ENCODE assay signal across 22 cellular contexts in genomic region chr13:59422646-59423045, GRCh38.
A peak's percentile ranks its signal among the peaks of the same experiment; 100 is the strongest.
DNase-seq lines count a peak whose midpoint lies in the region; ATAC-seq and TF ChIP-seq lines count a peak whose summit lies in the region.
"Had no signal": no experiment of that assay in that cellular context is flagged by ENCODE, and none has a peak within 500 bp of the region (broad histone marks: within the 10 kb centered on the region; RNA-seq: fewer than 3 reads in every experiment).

No MANE protein-coding gene starts in this region.

- peaks cover 52% of the 10 kb centered on the region for H3K4me1 Mint-ChIP-seq in HFFc6 (ENCODE audit: low read depth)
- H3K4me1 Mint-ChIP-seq in activated T-cell treated with anti-CD3 and anti-CD28 coated beads, Interleukin-2, amount 50 U/mL, for 24 hours (ENCODE audit: low read depth) = no peaks in the 10 kb centered on the region
- H3K4me1 Mint-ChIP-seq: IgD-negative memory B cell had no signal

- H3K4me3 ChIP-seq in AG10803 (ENCODE audit: low read length) (no peak overlapping the region), brain microvascular endothelial cell (ENCODE audit: low read depth, low read length) (no peak overlapping the region), heart left ventricle (no peak overlapping the region)
- H3K4me3 ChIP-seq: BLaER1 had no signal

- ATAC-seq in heart left ventricle (no peak), HG03378 (IDR thresholded peaks at IDR 0.05; ENCODE audit: unreplicated experiment) (no peak)
- ATAC-seq: CD8-positive, alpha-beta T cell had no signal

- intact Hi-C loops in heart left ventricle (cut with DNase I) = no loop called here

- H3K27ac Mint-ChIP-seq in HFFc6 = peak overlapping the region; percentile 69
- no peak overlapping the region for H3K27ac Mint-ChIP-seq in activated T-cell treated with anti-CD3 and anti-CD28 coated beads, Interleukin-2, amount 50 U/mL, for 24 hours
- H3K27ac Mint-ChIP-seq: CD8-positive, alpha-beta T cell had no signal

- TF ChIP-seq CTCF in AG10803 (conservative IDR thresholded peaks at IDR 0.05; ENCODE audit: low read length) (no peak), HFFc6 (IDR thresholded peaks at IDR 0.05) (no peak), brain microvascular endothelial cell (IDR thresholded peaks at IDR 0.05; ENCODE audit: low read depth, low read length, missing control alignments) (no peak), heart left ventricle (IDR thresholded peaks at IDR 0.05) (no peak)

- H3K36me3 Mint-ChIP-seq in HFFc6 (ENCODE audit: low read depth) = peaks cover 8% of the 10 kb centered on the region; the same call in 1 of the 2 replicates
- H3K36me3 Mint-ChIP-seq in activated T-cell treated with anti-CD3 and anti-CD28 coated beads, Interleukin-2, amount 50 U/mL, for 24 hours (ENCODE audit: low read depth) = no peaks in the 10 kb centered on the region
- H3K36me3 Mint-ChIP-seq: CD8-positive, alpha-beta T cell; IgD-negative memory B cell had no signal

- TF ChIP-seq POLR2A in heart left ventricle (IDR thresholded peaks at IDR 0.05) = no peak

- H3K36me3 ChIP-seq in brain microvascular endothelial cell (replicated peaks) (no peaks in the 10 kb centered on the region), heart left ventricle (no peaks in the 10 kb centered on the region)
- H3K36me3 ChIP-seq: BLaER1 had no signal

- peaks cover 0 to 13% (median 0%) of the 10 kb centered on the region in 12 donors for H3K4me1 ChIP-seq in heart left ventricle
- H3K4me1 ChIP-seq: BLaER1 had no signal

- in situ Hi-C loops in brain microvascular endothelial cell (cut with HindIII; ENCODE audit: low pct_ligation_motif_present, low sequenced_read_pairs) = no loop called here

- peaks cover 3% of the 10 kb centered on the region; the same call in 1 of the 2 replicates for H3K27me3 Mint-ChIP-seq in HFFc6 (ENCODE audit: insufficient read depth)
- H3K27me3 Mint-ChIP-seq in activated T-cell treated with anti-CD3 and anti-CD28 coated beads, Interleukin-2, amount 50 U/mL, for 24 hours = no peaks in the 10 kb centered on the region

- peak overlapping the region; percentile 5; the same call in 1 of the 2 replicates for H3K4me3 Mint-ChIP-seq in HFFc6
- H3K4me3 Mint-ChIP-seq in activated T-cell treated with anti-CD3 and anti-CD28 coated beads, Interleukin-2, amount 50 U/mL, for 24 hours = no peak overlapping the region
- H3K4me3 Mint-ChIP-seq: CD8-positive, alpha-beta T cell; IgD-negative memory B cell had no signal

- H3K9me3 ChIP-seq in heart left ventricle = peaks cover 0 to 7% (median 0%) of the 10 kb centered on the region in 12 donors

- 66 to 83% (median 79%) methylated on average over 4 of the region's 4 CpGs for WGBS in heart left ventricle, 4 donors

- H3K27ac ChIP-seq in brain microvascular endothelial cell = no peak overlapping the region
- H3K27ac ChIP-seq in heart left ventricle = no peak overlapping the region
- H3K27ac ChIP-seq: BLaER1 had no signal

- DNase-seq in AG10803 (ENCODE audit: low read depth) (peak; percentile 11), HFFc6 (peak; percentile 42), brain microvascular endothelial cell (peak; percentile 20), iris pigment epithelial cell (ENCODE audit: low read depth) (peak; percentile 14), heart left ventricle (no peak), middle frontal gyrus (ENCODE audit: extremely low spot score, low spot score) (no peak)
- DNase-seq in activated T-cell treated with anti-CD3 and anti-CD28 coated beads, Interleukin-2, amount 50 U/mL, for 24 hours = no peak
- DNase-seq: 8988T; CD8-positive, alpha-beta T cell; GDM1; H7; Kasumi-1; MM.1S; NCI-H1417; NCI-H187 treated with DMSO at 0.1 percent for 48 hours; NCI-H2171 treated with DMSO at 0.1 percent for 48 hours; NCI-H446 treated with DMSO at 0.1 percent for 48 hours; RPMI8226; SIG-M5 had no signal

- peaks cover 6% of the 10 kb centered on the region; the same call in 1 of the 2 replicates for H3K9me3 Mint-ChIP-seq in HFFc6
- no peaks in the 10 kb centered on the region for H3K9me3 Mint-ChIP-seq in activated T-cell treated with anti-CD3 and anti-CD28 coated beads, Interleukin-2, amount 50 U/mL, for 24 hours

- H3K27me3 ChIP-seq in brain microvascular endothelial cell (replicated peaks) (no peaks in the 10 kb centered on the region), heart left ventricle (no peaks in the 10 kb centered on the region)
- H3K27me3 ChIP-seq: BLaER1 had no signal

Comparison
In these comparisons a context has a peak if more than half of its experiments do, and no peak if none do; other contexts are left out.
1. DNase-seq: peak in AG10803 (single experiment), HFFc6 (single experiment), brain microvascular endothelial cell (single experiment) and iris pigment epithelial cell (single experiment); none in heart left ventricle (0 of 5), middle frontal gyrus (single experiment) and activated T-cell treated with anti-CD3 and anti-CD28 coated beads, Interleukin-2, amount 50 U/mL, for 24 hours (single experiment).